1 cellular context compared by ENCODE assay signal in genomic region chr18:35136248-35136647, GRCh38.
TF ChIP-seq lines count a peak whose summit lies in the region.

No MANE protein-coding gene starts in this region.

TF ChIP-seq in K562, 482 proteins besides CTCF, POLR2A, EP300 and RAD21 (continued from another document and continues in another):
- no peak for TF ChIP-seq THAP12 (CRISPR knock-in tag; IDR thresholded peaks at IDR 0.05)
- no peak for TF ChIP-seq POU5F1 (IDR thresholded peaks at IDR 0.05; ENCODE audit: borderline replicate concordance, low read depth, low read length, partially characterized antibody)
- TF ChIP-seq IRF9 (tag; IDR thresholded peaks at IDR 0.05), result no peak
- no peak for TF ChIP-seq HMG20B (CRISPR knock-in tag; IDR thresholded peaks at IDR 0.05)
- TF ChIP-seq SPI1 (IDR thresholded peaks at IDR 0.05; ENCODE audit: borderline replicate concordance, low read depth, low read length), result no peak
- TF ChIP-seq DMBX1 (CRISPR knock-in tag; IDR thresholded peaks at IDR 0.05; ENCODE audit: borderline replicate concordance), result no peak
- no peak for TF ChIP-seq ZNF324 (CRISPR knock-in tag; IDR thresholded peaks at IDR 0.05)
- TF ChIP-seq FOXJ2 (tag; IDR thresholded peaks at IDR 0.05), result no peak
- TF ChIP-seq C11orf30 (IDR thresholded peaks at IDR 0.05; ENCODE audit: low read depth), result no peak
- TF ChIP-seq ZMIZ1 (IDR thresholded peaks at IDR 0.05; ENCODE audit: low read depth in 2 of 2, low read length in 2 of 2), result peak in 1 of 2 experiments; percentile 66; a peak in 1 of 4 replicates
- TF ChIP-seq FOXK1 (CRISPR knock-in tag; IDR thresholded peaks at IDR 0.05; ENCODE audit: borderline replicate concordance), result no peak
- TF ChIP-seq NFIX (CRISPR knock-in tag; IDR thresholded peaks at IDR 0.05; ENCODE audit: low read depth), result no peak
- no peak for TF ChIP-seq MGA (IDR thresholded peaks at IDR 0.05)
- TF ChIP-seq MED1 (CRISPR knock-in tag; IDR thresholded peaks at IDR 0.05; ENCODE audit: borderline replicate concordance), result no peak
- TF ChIP-seq ZNF24 (IDR thresholded peaks at IDR 0.05), result no peak; the same call in 1 of the 2 replicates
- no peak for TF ChIP-seq MBD2 (IDR thresholded peaks at IDR 0.05; ENCODE audit: borderline replicate concordance, low read depth)
- TF ChIP-seq ILK (tag; IDR thresholded peaks at IDR 0.05; ENCODE audit: borderline replicate concordance, low read depth), result no peak
- no peak for TF ChIP-seq GABPA (tag; conservative IDR thresholded peaks at IDR 0.05; ENCODE audit: low read depth)
- TF ChIP-seq KDM4B (IDR thresholded peaks at IDR 0.05; ENCODE audit: borderline replicate concordance in 2 of 2, low read depth in 1 of 2), result no peak
- TF ChIP-seq KHSRP (IDR thresholded peaks at IDR 0.05), result no peak
- TF ChIP-seq ZNF589 (CRISPR knock-in tag; IDR thresholded peaks at IDR 0.05; ENCODE audit: low read depth), result no peak
- no peak for TF ChIP-seq JUNB (CRISPR knock-in tag; conservative IDR thresholded peaks at IDR 0.05)
- no peak for TF ChIP-seq ZNF146 (CRISPR knock-in tag; IDR thresholded peaks at IDR 0.05; ENCODE audit: unreplicated experiment)
- TF ChIP-seq HOMEZ (CRISPR knock-in tag; IDR thresholded peaks at IDR 0.05), result no peak
